In genomic region chr6:3208775-3209113, GRCh38 we compare ENCODE assay signal across 9 cellular contexts. TPM values are rescaled to one million over a fixed set of nuclear protein-coding genes. Genes with fewer than 3 reads are reported as not detected.
DNase-seq lines count a peak whose midpoint lies in the region; TF ChIP-seq lines count a peak whose summit lies in the region.
"Had no signal": no experiment of that assay in that cellular context is flagged by ENCODE, and none has a peak within 500 bp of the region (broad histone marks: within the 10 kb centered on the region; RNA-seq: fewer than 3 reads in every experiment).

No MANE protein-coding gene starts in this region.

- H3K27me3 ChIP-seq in WERI-Rb-1 (ENCODE audit: insufficient read depth, low read depth, severe bottlenecking) (no peaks in the 10 kb centered on the region), thymus (ENCODE audit: control insufficient read depth, insufficient read depth) (peaks cover 4% of the 10 kb centered on the region)
- H3K27me3 ChIP-seq: BLaER1 treated with 17β-estradiol and CSF1 and Interleukin-3, amounts not matched to agents 10 nM and 100 nM had no signal

- WGBS in thymus, result 94% methylated on average over 1 of the region's 1 CpG

- peaks cover 36% of the 10 kb centered on the region for H3K27me3 Mint-ChIP-seq in activated T-cell treated with anti-CD3 and anti-CD28 coated beads, Interleukin-2, amount 50 U/mL, for 24 hours

- H3K4me3 Mint-ChIP-seq in activated T-cell treated with anti-CD3 and anti-CD28 coated beads, Interleukin-2, amount 50 U/mL, for 24 hours, result peak overlapping the region; percentile 53

- no peak for DNase-seq in activated T-cell treated with anti-CD3 and anti-CD28 coated beads, Interleukin-2, amount 50 U/mL, for 24 hours
- DNase-seq in activated T-cell treated with anti-CD3 and anti-CD28 coated beads, Interleukin-2, amount 50 U/mL, for 48 hours, result no peak
- no peak for DNase-seq in WERI-Rb-1
- DNase-seq in foreskin fibroblast, result no peak
- DNase-seq in NCI-H774 (lab: John Stamatoyannopoulos, UW), result no peak
- DNase-seq in SKM-1 treated with dmso at 0.1 percent for 144 hours (lab: John Stamatoyannopoulos, UW; ENCODE audit: unreplicated experiment), result no peak
- no peak for DNase-seq in DMS 273 (lab: John Stamatoyannopoulos, UW; ENCODE audit: unreplicated experiment)

- H3K36me3 Mint-ChIP-seq in activated T-cell treated with anti-CD3 and anti-CD28 coated beads, Interleukin-2, amount 50 U/mL, for 24 hours (ENCODE audit: low read depth), result no peaks in the 10 kb centered on the region

- no peaks in the 10 kb centered on the region for H3K9me3 ChIP-seq in WERI-Rb-1 (ENCODE audit: severe bottlenecking)
- no peaks in the 10 kb centered on the region for H3K9me3 ChIP-seq in thymus (ENCODE audit: control insufficient read depth)

- H3K4me3 ChIP-seq in WERI-Rb-1 (ENCODE audit: low read depth, low read length) (peak overlapping the region; percentile 31), foreskin fibroblast (ENCODE audit: low read depth in 1 of 2, low read length in 2 of 2) (peak overlapping the region; percentile 27 to 37), thymus (ENCODE audit: low read length) (no peak overlapping the region)
- H3K4me3 ChIP-seq: BLaER1 treated with 17β-estradiol and CSF1 and Interleukin-3, amounts not matched to agents 10 nM and 100 nM had no signal

- no peaks in the 10 kb centered on the region for H3K36me3 ChIP-seq in WERI-Rb-1
- H3K36me3 ChIP-seq in thymus (ENCODE audit: control insufficient read depth, insufficient read depth), result no peaks in the 10 kb centered on the region
- H3K36me3 ChIP-seq: BLaER1 treated with 17β-estradiol and CSF1 and Interleukin-3, amounts not matched to agents 10 nM and 100 nM had no signal

- H3K4me1 ChIP-seq in thymus (ENCODE audit: control insufficient read depth, insufficient read depth, low read length), result no peaks in the 10 kb centered on the region

- H3K4me1 Mint-ChIP-seq in activated T-cell treated with anti-CD3 and anti-CD28 coated beads, Interleukin-2, amount 50 U/mL, for 24 hours (ENCODE audit: low read depth), result peaks cover 33% of the 10 kb centered on the region

- H3K9me3 Mint-ChIP-seq in activated T-cell treated with anti-CD3 and anti-CD28 coated beads, Interleukin-2, amount 50 U/mL, for 24 hours, result no peaks in the 10 kb centered on the region

- no peak for TF ChIP-seq CTCF in WERI-Rb-1 (IDR thresholded peaks at IDR 0.05; ENCODE audit: low read depth, low read length)
- no peak for TF ChIP-seq CTCF in foreskin fibroblast (IDR thresholded peaks at IDR 0.05; ENCODE audit: low read depth, low read length)

- H3K27ac ChIP-seq in WERI-Rb-1, result no peak overlapping the region
- H3K27ac ChIP-seq in thymus (ENCODE audit: low read depth), result peak overlapping the region; percentile 56
- H3K27ac ChIP-seq: BLaER1 treated with 17β-estradiol and CSF1 and Interleukin-3, amounts not matched to agents 10 nM and 100 nM had no signal

- peak overlapping the region; percentile 96 for H3K27ac Mint-ChIP-seq in activated T-cell treated with anti-CD3 and anti-CD28 coated beads, Interleukin-2, amount 50 U/mL, for 24 hours

RNA-seq across cellular contexts. Expression of gene TUBB2B, which starts 18.7 kb away (rescaled TPM):
- polyA plus RNA-seq in thymus, result 4.3 TPM

RNA-seq across cellular contexts. Expression of gene PSMG4, which starts 50.0 kb away (rescaled TPM):
- polyA plus RNA-seq in thymus, result 24.9 TPM

RNA-seq across cellular contexts. Expression of gene TUBB2A, which starts 51.4 kb away (rescaled TPM):
- polyA plus RNA-seq in thymus, result 19.6 TPM
